ENCODE assay signal across 8 cellular contexts in the genomic region with DNA sequence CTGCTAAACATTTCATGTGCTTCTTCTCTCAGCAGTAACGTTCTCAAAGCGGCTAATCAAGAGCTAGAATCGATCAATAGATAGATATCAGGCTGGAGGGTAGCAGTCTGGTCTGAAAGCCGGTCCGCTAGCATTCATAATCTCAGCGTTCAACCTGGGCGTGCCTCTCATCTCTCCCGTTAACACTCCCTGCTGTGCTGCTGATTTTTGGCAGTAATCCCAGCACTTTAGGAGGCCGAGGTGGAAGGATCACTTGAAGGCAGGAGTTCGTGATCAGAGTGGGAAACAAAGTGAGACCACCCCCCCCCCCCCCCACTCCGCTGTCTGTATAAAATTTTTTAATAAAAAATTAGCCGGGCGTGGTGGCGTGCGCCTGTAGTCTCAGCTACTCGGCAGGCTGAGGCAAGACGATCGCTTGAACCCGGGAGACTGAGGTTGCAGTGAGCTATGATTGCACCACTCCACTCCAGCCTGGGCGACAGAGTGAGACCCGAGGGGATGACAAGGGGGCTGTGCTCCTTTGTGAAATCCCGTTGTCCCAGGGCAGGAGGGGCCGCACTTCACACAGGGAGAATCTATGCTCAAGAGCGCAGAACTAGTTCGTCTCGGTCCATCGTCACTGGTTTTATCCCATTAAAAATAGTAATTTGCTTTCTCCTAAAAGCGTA. TPM values are rescaled to one million over a fixed set of nuclear protein-coding genes. Genes with fewer than 3 reads are reported as not detected.
DNase-seq lines count a peak whose midpoint lies in the region; ATAC-seq and TF ChIP-seq lines count a peak whose summit lies in the region.

No MANE protein-coding gene starts in this region.

- WGBS in esophagus squamous epithelium, 2 donors: 1 to 2% methylated on average over 8 to 17 of the region's 28 CpGs
- WGBS in neuronal stem cell (ENCODE audit: extremely low coverage in 2 of 2, insufficient read length in 2 of 2, insufficient replicate concordance in 1 of 2), 2 donors: no CpG with 5 or more reads among the region's 28 CpGs

- no peak overlapping the region for H4K8ac ChIP-seq in neuronal stem cell (ENCODE audit: low read depth, low read length)

- DNase-seq in activated CD4-positive, alpha-beta T cell treated with anti-CD3 and anti-CD28 coated beads for 36 hours: peak; percentile 45
- DNase-seq in activated CD4-positive, alpha-beta T cell treated with anti-CD3 and anti-CD28 coated beads, Interleukin-2, amount 50 U/mL, for 4 hours: no peak
- DNase-seq in H7 (peak; percentile 42), LHCN-M2 (ENCODE audit: low read depth) (peak; percentile 40), WERI-Rb-1 (peak; percentile 68), esophagus squamous epithelium (lab: John Stamatoyannopoulos, UW) (no peak), neuronal stem cell (ENCODE audit: low spot score) (no peak), SW480 (ENCODE audit: low spot score) (no peak)

- H3K4me3 Mint-ChIP-seq in activated CD4-positive, alpha-beta T cell treated with anti-CD3 and anti-CD28 coated beads for 36 hours: peak overlapping the region; percentile 78

- no peaks in the 10 kb centered on the region for H3K9me3 Mint-ChIP-seq in activated CD4-positive, alpha-beta T cell treated with anti-CD3 and anti-CD28 coated beads for 36 hours (ENCODE audit: low read depth)

- peak overlapping the region; percentile 59 for H3K4me3 ChIP-seq in H7 (ENCODE audit: insufficient read depth, low read depth, low read length)
- peak overlapping the region; percentile 79 for H3K4me3 ChIP-seq in WERI-Rb-1 (ENCODE audit: low read depth, low read length)
- peak overlapping the region; percentile 51 to 81 (median 70) for H3K4me3 ChIP-seq in esophagus squamous epithelium
- H3K4me3 ChIP-seq in neuronal stem cell (ENCODE audit: low read length in 2 of 2): peak overlapping the region; percentile 70 to 80

- H3K9ac ChIP-seq in neuronal stem cell (ENCODE audit: low read depth, low read length, poor library complexity): peak overlapping the region; percentile 54

- peaks cover 2% of the 10 kb centered on the region for H3K27me3 Mint-ChIP-seq in activated CD4-positive, alpha-beta T cell treated with anti-CD3 and anti-CD28 coated beads for 36 hours

- H3K27me3 ChIP-seq in H7 (ENCODE audit: control insufficient read depth, insufficient read depth, low read length) (peaks cover 2% of the 10 kb centered on the region; the same call in 1 of the 2 replicates), WERI-Rb-1 (ENCODE audit: insufficient read depth, low read depth, severe bottlenecking) (no peaks in the 10 kb centered on the region), esophagus squamous epithelium (no peaks in the 10 kb centered on the region), neuronal stem cell (ENCODE audit: control insufficient read depth in 3 of 3, insufficient read depth in 3 of 3, low read depth in 1 of 3, low read length in 3 of 3) (no peaks in the 10 kb centered on the region)

- TF ChIP-seq CTCF in WERI-Rb-1 (IDR thresholded peaks at IDR 0.05; ENCODE audit: low read depth, low read length) (no peak), esophagus squamous epithelium (IDR thresholded peaks at IDR 0.05) (no peak)

- CTCF ChIA-PET in activated CD4-positive, alpha-beta T cell treated with anti-CD3 and anti-CD28 coated beads for 36 hours (lab: Charles Lee): interaction anchor here (0.6 to 3.3 kb wide), 11 partner anchors 9 to 725 kb away, joined by 3 to 48 read pairs (median 4); partner anchors contain the start of gene MYOF

- ATAC-seq in activated CD4-positive, alpha-beta T cell treated with anti-CD3 and anti-CD28 coated beads for 36 hours: peak; percentile 7

- no peak overlapping the region for H2BK15ac ChIP-seq in neuronal stem cell (ENCODE audit: low read length)

- H2AK5ac ChIP-seq in neuronal stem cell (ENCODE audit: low read depth, low read length): no peak overlapping the region

- H2AFZ ChIP-seq in neuronal stem cell (ENCODE audit: low read length): peak overlapping the region; percentile 94

- H4K91ac ChIP-seq in neuronal stem cell (ENCODE audit: low read depth, low read length, poor library complexity): no peak overlapping the region

- H3K4ac ChIP-seq in neuronal stem cell (ENCODE audit: low read length): no peak overlapping the region

- peaks cover 0 to 26% (median 11%) of the 10 kb centered on the region in 3 donors for H3K4me1 ChIP-seq in esophagus squamous epithelium
- H3K4me1 ChIP-seq in neuronal stem cell (ENCODE audit: control insufficient read depth in 2 of 2, insufficient read depth in 1 of 2, low read depth in 1 of 2, low read length in 2 of 2): peaks cover 0 to 3% of the 10 kb centered on the region in 2 donors

- POLR2A ChIA-PET in activated CD4-positive, alpha-beta T cell treated with anti-CD3 and anti-CD28 coated beads for 36 hours (lab: Charles Lee): interaction anchor here (1.3 to 1.4 kb wide), 2 partner anchors 9 to 13 kb away, joined by 4 to 9 read pairs; partner anchors contain the start of gene MYOF

- H3K14ac ChIP-seq in neuronal stem cell (ENCODE audit: low read length): no peak overlapping the region

- H2BK12ac ChIP-seq in neuronal stem cell (ENCODE audit: low read length): no peak overlapping the region

- H3K9me3 ChIP-seq in WERI-Rb-1 (ENCODE audit: severe bottlenecking) (no peaks in the 10 kb centered on the region), esophagus squamous epithelium (no peaks in the 10 kb centered on the region), neuronal stem cell (replicated peaks in 1 of 2; ENCODE audit: control insufficient read depth in 2 of 2, insufficient read depth in 1 of 2, low read depth in 1 of 2, low read length in 2 of 2) (no peaks in the 10 kb centered on the region)

- H3K23ac ChIP-seq in neuronal stem cell (ENCODE audit: low read depth, low read length, poor library complexity): no peak overlapping the region

- peaks cover 2% of the 10 kb centered on the region for H3K36me3 ChIP-seq in H7 (replicated peaks; ENCODE audit: control insufficient read depth, insufficient read depth, low read length)
- peaks cover 8% of the 10 kb centered on the region for H3K36me3 ChIP-seq in WERI-Rb-1
- H3K36me3 ChIP-seq in esophagus squamous epithelium: no peaks in the 10 kb centered on the region
- H3K36me3 ChIP-seq in neuronal stem cell (replicated peaks in 1 of 2; ENCODE audit: control insufficient read depth in 2 of 2, insufficient read depth in 2 of 2, low read length in 2 of 2): peaks cover 0 to 20% of the 10 kb centered on the region in 2 donors

- no peak overlapping the region for H2BK5ac ChIP-seq in neuronal stem cell (ENCODE audit: low read length)

- peaks cover 25% of the 10 kb centered on the region for H3K4me1 Mint-ChIP-seq in activated CD4-positive, alpha-beta T cell treated with anti-CD3 and anti-CD28 coated beads for 36 hours

- peaks cover 22% of the 10 kb centered on the region for H3K36me3 Mint-ChIP-seq in activated CD4-positive, alpha-beta T cell treated with anti-CD3 and anti-CD28 coated beads for 36 hours (ENCODE audit: low read depth)

- H3K27ac ChIP-seq in WERI-Rb-1 (peak overlapping the region; percentile 79), esophagus squamous epithelium (peak overlapping the region; percentile 64 to 86 (median 80)), neuronal stem cell (replicated peaks; ENCODE audit: low read length) (peak overlapping the region; percentile 70)

- no peak for TF ChIP-seq POLR2A in esophagus squamous epithelium (IDR thresholded peaks at IDR 0.05)

- intact Hi-C loops in activated CD4-positive, alpha-beta T cell treated with anti-CD3 and anti-CD28 coated beads for 36 hours (cut with DNase I, micrococcal nuclease): loop anchor here (1.0 to 10.0 kb wide), 13 partner anchors 13 to 1052 kb away; partner anchors contain the start of genes EXOC6 (in 2 of the 2), FRA10AC1 (in 2 of the 2), KIF11 (in 2 of the 2) and MYOF (in 2 of the 2)
- intact Hi-C loops in esophagus squamous epithelium (cut with DNase I): no loop called here

- H3K4me2 ChIP-seq in neuronal stem cell (ENCODE audit: insufficient read depth, low read length, poor library complexity, severe bottlenecking): peak overlapping the region; percentile 81

- no peaks in the 10 kb centered on the region for H3K79me1 ChIP-seq in neuronal stem cell (ENCODE audit: low read depth, low read length)

- H3K18ac ChIP-seq in neuronal stem cell (ENCODE audit: low read length): peak overlapping the region; percentile 70

- H3K27ac Mint-ChIP-seq in activated CD4-positive, alpha-beta T cell treated with anti-CD3 and anti-CD28 coated beads for 36 hours: peak overlapping the region; percentile 55

- no peak overlapping the region for H2BK120ac ChIP-seq in neuronal stem cell (ENCODE audit: low read depth, low read length)

RNA-seq across cellular contexts. Expression of gene CEP55, which starts 0.6 kb away (rescaled TPM):
- total RNA-seq in activated CD4-positive, alpha-beta T cell treated with anti-CD3 and anti-CD28 coated beads for 36 hours: 10 to 100 TPM; 67.8 to 76.0 TPM
- total RNA-seq in H7 (2014; rRNA removed; shearing (Covaris generic)): 41.8 and 46.0 TPM in 2 replicates
- 99.7 and 102 TPM in 2 replicates for total RNA-seq in LHCN-M2 (2014; rRNA removed)
- polyA plus RNA-seq in LHCN-M2 (2012): 20.0 TPM
- total RNA-seq in esophagus squamous epithelium: 10 to 100 TPM in 2 of 4 donors, 1 to 10 TPM in 2; 6.7 to 23.7 (median 14.4) TPM
- 34.7 TPM for polyA plus RNA-seq in neuronal stem cell (2013, experiment 1 of 2)
- 34.1 TPM for polyA plus RNA-seq in neuronal stem cell (2013, experiment 2 of 2)

RNA-seq across cellular contexts. Expression of gene MYOF, which starts 13.7 kb away (rescaled TPM):
- 10 to 100 TPM; 37.8 to 40.0 TPM for total RNA-seq in activated CD4-positive, alpha-beta T cell treated with anti-CD3 and anti-CD28 coated beads for 36 hours
- 2.8 and 3.0 TPM in 2 replicates for total RNA-seq in H7 (2014; rRNA removed; shearing (Covaris generic))
- 164 and 242 TPM in 2 replicates for total RNA-seq in LHCN-M2 (2014; rRNA removed)
- 262 TPM for polyA plus RNA-seq in LHCN-M2 (2012)
- 100 to 1,000 TPM in 2 of 4 donors, 10 to 100 TPM in 2; 61.1 to 123 (median 99.6) TPM for total RNA-seq in esophagus squamous epithelium
- 2.9 TPM for polyA plus RNA-seq in neuronal stem cell (2013, experiment 1 of 2)
- 2.8 TPM for polyA plus RNA-seq in neuronal stem cell (2013, experiment 2 of 2)

Comparison
In these comparisons a context has a peak if more than half of its experiments do, and no peak if none do; other contexts are left out.
1. DNase-seq: peak in activated CD4-positive, alpha-beta T cell treated with anti-CD3 and anti-CD28 coated beads for 36 hours (single experiment), H7 (single experiment), LHCN-M2 (single experiment) and WERI-Rb-1 (single experiment); none in activated CD4-positive, alpha-beta T cell treated with anti-CD3 and anti-CD28 coated beads, Interleukin-2, amount 50 U/mL, for 4 hours (0 of 2), esophagus squamous epithelium (single experiment), neuronal stem cell (single experiment) and SW480 (single experiment).
2. Peak in every context shown above with its lines, with median percentiles within 50 percentile points of each other: H3K4me3 ChIP-seq and H3K27ac ChIP-seq.